In the genomic region with DNA sequence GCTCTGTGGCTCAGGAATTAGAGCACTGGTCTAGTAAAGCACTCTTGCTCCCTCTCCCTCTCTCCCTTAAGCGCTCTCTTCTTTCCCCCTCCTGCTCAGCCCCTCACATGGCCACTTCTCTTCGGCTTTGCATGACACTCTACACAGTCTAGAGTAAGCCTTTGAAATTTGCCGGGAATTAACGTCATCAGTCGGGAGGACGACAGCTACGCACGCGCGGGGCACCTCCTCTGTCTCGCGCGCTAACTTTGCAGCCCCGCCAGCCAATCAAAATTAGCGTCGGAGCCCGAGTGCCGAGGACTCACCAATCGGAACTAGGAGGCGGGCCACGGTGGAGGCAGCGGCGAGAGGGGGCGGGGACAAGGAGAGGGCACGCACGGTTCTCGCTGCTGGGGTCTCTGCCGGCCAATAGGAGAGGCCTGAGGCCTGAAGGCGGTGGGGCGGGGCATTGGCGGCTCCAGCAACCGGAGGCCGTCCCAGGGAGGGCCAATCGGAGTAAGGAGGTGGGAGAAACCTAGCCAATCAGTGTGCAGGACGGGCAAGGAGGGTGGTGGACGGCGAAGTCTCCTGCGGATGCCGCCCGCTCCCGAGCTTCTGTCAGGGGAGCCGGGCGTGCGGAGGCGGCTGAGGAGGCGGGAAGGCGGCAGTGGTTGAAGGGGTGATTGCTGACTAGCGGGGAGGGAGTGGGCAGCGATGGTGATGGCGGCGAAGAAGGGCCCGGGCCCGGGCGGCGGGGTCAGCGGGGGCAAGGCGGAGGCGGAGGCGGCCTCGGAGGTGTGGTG, we compare ENCODE assay signal across 8 cellular contexts. TPM values are rescaled to one million over a fixed set of nuclear protein-coding genes. Genes with fewer than 3 reads are reported as not detected.
DNase-seq lines count a peak whose midpoint lies in the region; ATAC-seq and TF ChIP-seq lines count a peak whose summit lies in the region.

A gene with protein sequence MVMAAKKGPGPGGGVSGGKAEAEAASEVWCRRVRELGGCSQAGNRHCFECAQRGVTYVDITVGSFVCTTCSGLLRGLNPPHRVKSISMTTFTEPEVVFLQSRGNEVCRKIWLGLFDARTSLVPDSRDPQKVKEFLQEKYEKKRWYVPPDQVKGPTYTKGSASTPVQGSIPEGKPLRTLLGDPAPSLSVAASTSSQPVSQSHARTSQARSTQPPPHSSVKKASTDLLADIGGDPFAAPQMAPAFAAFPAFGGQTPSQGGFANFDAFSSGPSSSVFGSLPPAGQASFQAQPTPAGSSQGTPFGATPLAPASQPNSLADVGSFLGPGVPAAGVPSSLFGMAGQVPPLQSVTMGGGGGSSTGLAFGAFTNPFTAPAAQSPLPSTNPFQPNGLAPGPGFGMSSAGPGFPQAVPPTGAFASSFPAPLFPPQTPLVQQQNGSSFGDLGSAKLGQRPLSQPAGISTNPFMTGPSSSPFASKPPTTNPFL (plus strand): TSS at position 550 of the 782 bp plus-strand sequence. CDS start 144 bp downstream, at position 694.

- peak within 1 kb of the TSS; percentile 90 for H3K27ac Mint-ChIP-seq in activated CD4-positive, alpha-beta memory T cell treated with anti-CD3 and anti-CD28 coated beads for 36 hours

- no peaks in the 10 kb centered on the region for H3K27me3 Mint-ChIP-seq in activated CD4-positive, alpha-beta memory T cell treated with anti-CD3 and anti-CD28 coated beads for 36 hours

- no peaks in the 10 kb centered on the region for H3K36me3 ChIP-seq in liver (ENCODE audit: control insufficient read depth in 4 of 4, insufficient read depth in 3 of 4, low read depth in 1 of 4, low read length in 3 of 4)

- peak within 1 kb of the TSS; percentile 55 to 97 (median 90) for H3K4me3 ChIP-seq in dorsolateral prefrontal cortex
- peak within 1 kb of the TSS; percentile 92 to 98 (median 96) for H3K4me3 ChIP-seq in liver (ENCODE audit: low read depth in 1 of 3, low read length in 3 of 3)

- intact Hi-C loops in activated CD4-positive, alpha-beta memory T cell treated with anti-CD3 and anti-CD28 coated beads for 36 hours (cut with micrococcal nuclease): loop anchor here (1.0 to 2.0 kb wide), 3 partner anchors 47 to 74 kb away; partner anchors contain the start of genes FBXO24, LRCH4, MOSPD3 and TSC22D4
- intact Hi-C loops in dorsolateral prefrontal cortex (cut with DNase I): loop anchor here (2.0 to 5.0 kb wide), 3 partner anchors 48 to 110 kb away; partner anchors contain the start of genes FBXO24 (in 1 of the 2), LRCH4 (in 1 of the 2), MEPCE (in 1 of the 2) and TSC22D4 (in 1 of the 2)

- H3K4me1 ChIP-seq in liver (ENCODE audit: control insufficient read depth in 4 of 4, insufficient read depth in 4 of 4, low read length in 3 of 4): peaks cover 13 to 47% (median 39%) of the 10 kb centered on the region in 4 donors

- CTCF ChIA-PET in activated CD4-positive, alpha-beta memory T cell treated with anti-CD3 and anti-CD28 coated beads for 36 hours (lab: Charles Lee): interaction anchor here (0.8 to 2.8 kb wide), 8 partner anchors 11 to 73 kb away, joined by 3 to 11 read pairs (median 6); no protein-coding TSS in a partner anchor

- TF ChIP-seq RAD21 in liver (IDR thresholded peaks at IDR 0.05): peak in 1 of 2 donors; percentile 39

- H3K27ac ChIP-seq in dorsolateral prefrontal cortex (peak within 1 kb of the TSS in 46 of 59 donors; percentile 14 to 93 (median 78)), liver (ENCODE audit: low read depth in 1 of 2, low read length in 2 of 2) (peak within 1 kb of the TSS; percentile 76 to 89)

- H3K36me3 Mint-ChIP-seq in activated CD4-positive, alpha-beta memory T cell treated with anti-CD3 and anti-CD28 coated beads for 36 hours: peaks cover 11% of the 10 kb centered on the region

- peak within 1 kb of the TSS; percentile 60 to 91 for H3K9ac ChIP-seq in liver (ENCODE audit: low read depth in 1 of 2, low read length in 2 of 2)

- no peaks in the 10 kb centered on the region for H3K9me3 Mint-ChIP-seq in activated CD4-positive, alpha-beta memory T cell treated with anti-CD3 and anti-CD28 coated beads for 36 hours

- POLR2A ChIA-PET in activated CD4-positive, alpha-beta memory T cell treated with anti-CD3 and anti-CD28 coated beads for 36 hours (lab: Charles Lee): interaction anchor here (0.6 to 2.6 kb wide), 7 partner anchors 9 to 616 kb away, joined by 3 to 12 read pairs (median 3); partner anchors contain the start of genes FBXO24, LRCH4 and ZCWPW1

- H3K9me3 ChIP-seq in liver (ENCODE audit: control insufficient read depth in 4 of 4, low read length in 3 of 4): no peaks in the 10 kb centered on the region

- TF ChIP-seq CTCF in dorsolateral prefrontal cortex (IDR thresholded peaks at IDR 0.05 in 54 of 56, conservative IDR thresholded peaks at IDR 0.05 in 2 of 56; ENCODE audit: low read depth in 1 of 56, partially characterized antibody in 56 of 56): peak in 26 of 56 donors; percentile 4 to 49 (median 17)
- no peak for TF ChIP-seq CTCF in liver (IDR thresholded peaks at IDR 0.05; ENCODE audit: low read depth, low read length, missing input control)

- peak; percentile 100 for DNase-seq in CD1c-positive myeloid dendritic cell (ENCODE audit: extremely low spot score)
- DNase-seq in NCI-H82 treated with DMSO at 0.1 percent for 48 hours (lab: John Stamatoyannopoulos, UW; ENCODE audit: unreplicated experiment): peak; percentile 98
- peak; percentile 100 for DNase-seq in activated CD4-positive, alpha-beta memory T cell treated with anti-CD3 and anti-CD28 coated beads for 36 hours
- DNase-seq in dorsolateral prefrontal cortex: peak; percentile 100
- peak; percentile 100 for DNase-seq in stimulated activated CD4-positive, alpha-beta T cell treated with anti-CD3 and anti-CD28 coated beads, Interleukin-4, amount 100 ng/mL, for 24 hours

- peak; percentile 93 for ATAC-seq in GM19438 (IDR thresholded peaks at IDR 0.05; ENCODE audit: low read depth, unreplicated experiment)
- peak; percentile 61 for ATAC-seq in HG03575 (IDR thresholded peaks at IDR 0.05; ENCODE audit: extremely low read depth, insufficient number of reproducible peaks, low FRiP score, unreplicated experiment)

- H3K4me1 Mint-ChIP-seq in activated CD4-positive, alpha-beta memory T cell treated with anti-CD3 and anti-CD28 coated beads for 36 hours (ENCODE audit: low read depth): peaks cover 41% of the 10 kb centered on the region

- WGBS in liver: under 1% methylated on average over 60 of the region's 60 CpGs

- H3K4me3 Mint-ChIP-seq in activated CD4-positive, alpha-beta memory T cell treated with anti-CD3 and anti-CD28 coated beads for 36 hours: peak within 1 kb of the TSS; percentile 95

- H3K27me3 ChIP-seq in dorsolateral prefrontal cortex (no peaks in the 10 kb centered on the region), liver (ENCODE audit: control insufficient read depth in 4 of 4, insufficient read depth in 4 of 4, low read length in 3 of 4) (no peaks in the 10 kb centered on the region)

TF ChIP-seq in liver, 16 proteins besides CTCF, POLR2A, EP300 and RAD21 (continues in another document):
- no peak for TF ChIP-seq EGR1 (IDR thresholded peaks at IDR 0.05; ENCODE audit: low read depth in 2 of 2)
- peak; percentile 78 for TF ChIP-seq YY1 (IDR thresholded peaks at IDR 0.05)
- TF ChIP-seq, protein P1, sequence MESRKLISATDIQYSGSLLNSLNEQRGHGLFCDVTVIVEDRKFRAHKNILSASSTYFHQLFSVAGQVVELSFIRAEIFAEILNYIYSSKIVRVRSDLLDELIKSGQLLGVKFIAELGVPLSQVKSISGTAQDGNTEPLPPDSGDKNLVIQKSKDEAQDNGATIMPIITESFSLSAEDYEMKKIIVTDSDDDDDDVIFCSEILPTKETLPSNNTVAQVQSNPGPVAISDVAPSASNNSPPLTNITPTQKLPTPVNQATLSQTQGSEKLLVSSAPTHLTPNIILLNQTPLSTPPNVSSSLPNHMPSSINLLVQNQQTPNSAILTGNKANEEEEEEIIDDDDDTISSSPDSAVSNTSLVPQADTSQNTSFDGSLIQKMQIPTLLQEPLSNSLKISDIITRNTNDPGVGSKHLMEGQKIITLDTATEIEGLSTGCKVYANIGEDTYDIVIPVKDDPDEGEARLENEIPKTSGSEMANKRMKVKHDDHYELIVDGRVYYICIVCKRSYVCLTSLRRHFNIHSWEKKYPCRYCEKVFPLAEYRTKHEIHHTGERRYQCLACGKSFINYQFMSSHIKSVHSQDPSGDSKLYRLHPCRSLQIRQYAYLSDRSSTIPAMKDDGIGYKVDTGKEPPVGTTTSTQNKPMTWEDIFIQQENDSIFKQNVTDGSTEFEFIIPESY (IDR thresholded peaks at IDR 0.05): peak; percentile 90
- TF ChIP-seq RXRA (IDR thresholded peaks at IDR 0.05): peak; percentile 57 to 66
- peak; percentile 86 for TF ChIP-seq REST (IDR thresholded peaks at IDR 0.05)
- no peak for TF ChIP-seq HNF4G (IDR thresholded peaks at IDR 0.05)
- no peak for TF ChIP-seq ATF3 (IDR thresholded peaks at IDR 0.05)

RNA-seq across cellular contexts. Expression of the gene that starts here (rescaled TPM):
- 10 to 100 TPM; 60.9 to 62.5 TPM for total RNA-seq in activated CD4-positive, alpha-beta memory T cell treated with anti-CD3 and anti-CD28 coated beads for 36 hours
- total RNA-seq in dorsolateral prefrontal cortex: 100 to 1,000 TPM in 1 of 120 experiments, 10 to 100 TPM in 119; 26.9 to 118 (median 44.7) TPM
- total RNA-seq in liver: 10 to 100 TPM; 37.2 to 48.8 TPM
- polyA plus RNA-seq in liver: 10 to 100 TPM; 37.4 to 47.2 TPM

Comparison
In these comparisons a context has a peak if more than half of its experiments do, and no peak if none do; other contexts are left out.
1. Peak in every context shown above with its lines: DNase-seq, ATAC-seq, H3K4me3 ChIP-seq and H3K27ac ChIP-seq.